Comparison of ENCODE assay signal across 1 cellular context in the genomic region with DNA sequence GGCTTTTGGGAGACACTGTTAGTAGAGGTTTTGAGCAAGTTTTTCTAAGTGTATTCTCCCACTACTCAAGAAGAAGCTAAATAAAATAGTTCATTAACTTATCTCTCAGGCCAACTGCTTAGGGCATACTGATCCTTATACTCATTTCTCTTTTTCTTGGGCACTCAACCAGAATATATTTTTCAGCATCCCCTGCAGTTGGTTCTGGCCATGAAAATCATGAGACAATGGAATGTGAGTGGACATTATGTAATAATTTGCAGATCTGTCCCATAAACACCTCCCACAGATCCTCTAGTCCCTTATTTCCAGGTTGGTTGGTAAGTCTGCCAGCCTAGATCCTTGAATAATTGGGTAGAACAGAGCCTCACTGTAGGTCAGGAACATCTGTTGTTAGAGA.
TF ChIP-seq lines count a peak whose summit lies in the region.

No MANE protein-coding gene starts in this region.

TF ChIP-seq in K562, 482 proteins besides CTCF, POLR2A, EP300 and RAD21 (continued from another document):
- TF ChIP-seq RERE (CRISPR knock-in tag; IDR thresholded peaks at IDR 0.05; ENCODE audit: borderline replicate concordance): no peak
- TF ChIP-seq, protein P1, sequence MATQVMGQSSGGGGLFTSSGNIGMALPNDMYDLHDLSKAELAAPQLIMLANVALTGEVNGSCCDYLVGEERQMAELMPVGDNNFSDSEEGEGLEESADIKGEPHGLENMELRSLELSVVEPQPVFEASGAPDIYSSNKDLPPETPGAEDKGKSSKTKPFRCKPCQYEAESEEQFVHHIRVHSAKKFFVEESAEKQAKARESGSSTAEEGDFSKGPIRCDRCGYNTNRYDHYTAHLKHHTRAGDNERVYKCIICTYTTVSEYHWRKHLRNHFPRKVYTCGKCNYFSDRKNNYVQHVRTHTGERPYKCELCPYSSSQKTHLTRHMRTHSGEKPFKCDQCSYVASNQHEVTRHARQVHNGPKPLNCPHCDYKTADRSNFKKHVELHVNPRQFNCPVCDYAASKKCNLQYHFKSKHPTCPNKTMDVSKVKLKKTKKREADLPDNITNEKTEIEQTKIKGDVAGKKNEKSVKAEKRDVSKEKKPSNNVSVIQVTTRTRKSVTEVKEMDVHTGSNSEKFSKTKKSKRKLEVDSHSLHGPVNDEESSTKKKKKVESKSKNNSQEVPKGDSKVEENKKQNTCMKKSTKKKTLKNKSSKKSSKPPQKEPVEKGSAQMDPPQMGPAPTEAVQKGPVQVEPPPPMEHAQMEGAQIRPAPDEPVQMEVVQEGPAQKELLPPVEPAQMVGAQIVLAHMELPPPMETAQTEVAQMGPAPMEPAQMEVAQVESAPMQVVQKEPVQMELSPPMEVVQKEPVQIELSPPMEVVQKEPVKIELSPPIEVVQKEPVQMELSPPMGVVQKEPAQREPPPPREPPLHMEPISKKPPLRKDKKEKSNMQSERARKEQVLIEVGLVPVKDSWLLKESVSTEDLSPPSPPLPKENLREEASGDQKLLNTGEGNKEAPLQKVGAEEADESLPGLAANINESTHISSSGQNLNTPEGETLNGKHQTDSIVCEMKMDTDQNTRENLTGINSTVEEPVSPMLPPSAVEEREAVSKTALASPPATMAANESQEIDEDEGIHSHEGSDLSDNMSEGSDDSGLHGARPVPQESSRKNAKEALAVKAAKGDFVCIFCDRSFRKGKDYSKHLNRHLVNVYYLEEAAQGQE (CRISPR knock-in tag; IDR thresholded peaks at IDR 0.05; ENCODE audit: low read depth): no peak
- TF ChIP-seq, protein P2, sequence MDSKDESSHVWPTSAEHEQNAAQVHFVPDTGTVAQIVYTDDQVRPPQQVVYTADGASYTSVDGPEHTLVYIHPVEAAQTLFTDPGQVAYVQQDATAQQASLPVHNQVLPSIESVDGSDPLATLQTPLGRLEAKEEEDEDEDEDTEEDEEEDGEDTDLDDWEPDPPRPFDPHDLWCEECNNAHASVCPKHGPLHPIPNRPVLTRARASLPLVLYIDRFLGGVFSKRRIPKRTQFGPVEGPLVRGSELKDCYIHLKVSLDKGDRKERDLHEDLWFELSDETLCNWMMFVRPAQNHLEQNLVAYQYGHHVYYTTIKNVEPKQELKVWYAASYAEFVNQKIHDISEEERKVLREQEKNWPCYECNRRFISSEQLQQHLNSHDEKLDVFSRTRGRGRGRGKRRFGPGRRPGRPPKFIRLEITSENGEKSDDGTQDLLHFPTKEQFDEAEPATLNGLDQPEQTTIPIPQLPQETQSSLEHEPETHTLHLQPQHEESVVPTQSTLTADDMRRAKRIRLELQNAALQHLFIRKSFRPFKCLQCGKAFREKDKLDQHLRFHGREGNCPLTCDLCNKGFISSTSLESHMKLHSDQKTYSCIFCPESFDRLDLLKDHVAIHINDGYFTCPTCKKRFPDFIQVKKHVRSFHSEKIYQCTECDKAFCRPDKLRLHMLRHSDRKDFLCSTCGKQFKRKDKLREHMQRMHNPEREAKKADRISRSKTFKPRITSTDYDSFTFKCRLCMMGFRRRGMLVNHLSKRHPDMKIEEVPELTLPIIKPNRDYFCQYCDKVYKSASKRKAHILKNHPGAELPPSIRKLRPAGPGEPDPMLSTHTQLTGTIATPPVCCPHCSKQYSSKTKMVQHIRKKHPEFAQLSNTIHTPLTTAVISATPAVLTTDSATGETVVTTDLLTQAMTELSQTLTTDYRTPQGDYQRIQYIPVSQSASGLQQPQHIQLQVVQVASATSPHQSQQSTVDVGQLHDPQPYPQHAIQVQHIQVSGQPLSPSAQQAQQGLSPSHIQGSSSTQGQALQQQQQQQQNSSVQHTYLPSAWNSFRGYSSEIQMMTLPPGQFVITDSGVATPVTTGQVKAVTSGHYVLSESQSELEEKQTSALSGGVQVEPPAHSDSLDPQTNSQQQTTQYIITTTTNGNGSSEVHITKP (IDR thresholded peaks at IDR 0.05; ENCODE audit: partially characterized antibody): peak; percentile 76
TF ChIP-seq in K562: peak in this region for 1.
